ENCODE assay signal across 8 cellular contexts in the genomic region with DNA sequence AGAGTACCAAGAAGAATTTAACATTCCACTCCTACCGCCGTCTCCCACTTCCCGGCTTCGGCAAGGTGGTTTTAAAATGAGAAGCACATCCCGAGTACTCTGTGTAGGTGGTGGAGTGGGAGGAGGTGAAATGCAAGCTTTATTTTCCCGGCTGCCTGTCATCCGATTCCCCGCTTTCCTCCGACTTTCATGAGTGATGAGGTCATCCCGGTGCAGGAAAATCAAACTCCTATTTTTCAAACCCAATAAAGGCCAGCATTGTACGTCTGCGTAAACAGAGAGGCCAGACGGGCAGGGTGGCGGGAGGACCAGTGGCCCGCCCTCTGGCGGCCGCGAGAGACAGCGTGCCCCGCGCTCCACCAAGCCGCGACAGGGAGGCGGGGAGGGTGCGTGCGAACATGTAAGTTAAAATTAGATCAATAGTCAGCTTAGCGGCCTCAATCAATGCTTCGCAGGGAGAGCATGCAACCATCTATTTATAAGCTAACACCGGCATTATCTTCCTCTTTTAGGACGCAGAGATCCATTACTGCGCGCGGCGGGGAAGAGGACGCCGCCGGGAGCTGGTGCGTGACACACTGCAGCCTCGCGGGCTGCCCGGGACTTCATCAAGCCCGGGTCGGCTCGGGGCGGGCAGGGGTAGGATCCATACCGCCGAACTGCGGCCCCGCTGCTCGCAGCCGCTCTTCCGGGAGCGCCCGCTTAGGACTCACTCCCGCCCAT.
DNase-seq lines count a peak whose midpoint lies in the region; ATAC-seq and TF ChIP-seq lines count a peak whose summit lies in the region.

No MANE protein-coding gene starts in this region.

- H3K27me3 Mint-ChIP-seq in T-helper 2 cell treated with Interferon-gamma antibody and Interleukin-4, amounts not matched to agents 5 μg/mL and 100 μg/mL, for 36 hours (ENCODE audit: low read depth): peaks cover 24% of the 10 kb centered on the region

- no peak overlapping the region for H3K27ac Mint-ChIP-seq in T-helper 2 cell treated with Interferon-gamma antibody and Interleukin-4, amounts not matched to agents 5 μg/mL and 100 μg/mL, for 36 hours

- DNase-seq in NCI-H146 (lab: John Stamatoyannopoulos, UW) (peak; percentile 98), astrocyte of the hippocampus (ENCODE audit: low read depth, low spot score) (peak; percentile 89), hippocampal formation (lab: John Stamatoyannopoulos, UW) (peak; percentile 82 to 87), retina (peak; percentile 95), SKM-1 treated with dmso at 0.1 percent for 144 hours (lab: John Stamatoyannopoulos, UW; ENCODE audit: unreplicated experiment) (no peak)
- peak; percentile 63 for DNase-seq in T-helper 2 cell treated with Interferon-gamma antibody and Interleukin-4, amounts not matched to agents 5 μg/mL and 100 μg/mL, for 36 hours (ENCODE audit: low spot score)

- no peaks in the 10 kb centered on the region for H3K36me3 Mint-ChIP-seq in T-helper 2 cell treated with Interferon-gamma antibody and Interleukin-4, amounts not matched to agents 5 μg/mL and 100 μg/mL, for 36 hours (ENCODE audit: low read depth)

- peak; percentile 95 for TF ChIP-seq CTCF in GM12874 (IDR thresholded peaks at IDR 0.05; ENCODE audit: insufficient read depth, low read depth, low read length)

- peak overlapping the region; percentile 89 for H3K4me3 Mint-ChIP-seq in T-helper 2 cell treated with Interferon-gamma antibody and Interleukin-4, amounts not matched to agents 5 μg/mL and 100 μg/mL, for 36 hours

- peak; percentile 98 for ATAC-seq in HG02642 (IDR thresholded peaks at IDR 0.05; ENCODE audit: poor library complexity, unreplicated experiment)

- H3K9me3 Mint-ChIP-seq in T-helper 2 cell treated with Interferon-gamma antibody and Interleukin-4, amounts not matched to agents 5 μg/mL and 100 μg/mL, for 36 hours: no peaks in the 10 kb centered on the region

- peaks cover 13% of the 10 kb centered on the region for H3K4me1 Mint-ChIP-seq in T-helper 2 cell treated with Interferon-gamma antibody and Interleukin-4, amounts not matched to agents 5 μg/mL and 100 μg/mL, for 36 hours (ENCODE audit: low read depth)
